In genomic region chr19:7600721-7601120, GRCh38 we compare ENCODE assay signal across 24 cellular contexts. TPM values are rescaled to one million over a fixed set of nuclear protein-coding genes. Genes with fewer than 3 reads are reported as not detected.
DNase-seq lines count a peak whose midpoint lies in the region; ATAC-seq, FAIRE-seq and TF ChIP-seq lines count a peak whose summit lies in the region.
"Had no signal": no experiment of that assay in that cellular context is flagged by ENCODE, and none has a peak within 500 bp of the region (broad histone marks: within the 10 kb centered on the region; RNA-seq: fewer than 3 reads in every experiment).

No MANE protein-coding gene starts in this region.

- no peaks in the 10 kb centered on the region for H3K9me1 ChIP-seq in K562 (ENCODE audit: control insufficient read depth, insufficient read depth, low read length)

- DNase-seq in activated T-cell treated with anti-CD3 and anti-CD28 coated beads, Interleukin-2, amount 50 U/mL, for 72 hours: no peak
- no peak for DNase-seq in activated T-cell treated with anti-CD3 and anti-CD28 coated beads, Interleukin-2, amount 50 U/mL, for 4 hours
- DNase-seq in GM23248 (peak; percentile 13), K562 (ENCODE audit: extremely low read depth in 1 of 4, low spot score in 3 of 4) (no peak), A673 (ENCODE audit: low spot score) (no peak), SKM-1 (lab: John Stamatoyannopoulos, UW; ENCODE audit: unreplicated experiment) (no peak), WTC11 (ENCODE audit: low spot score) (no peak)
- DNase-seq: AML-193; Caco-2; CD4-positive, alpha-beta T cell; DMS153; DMS79; GDM1; GOT3; H7 had no signal

- no peak for ATAC-seq in activated T-cell treated with anti-CD3 and anti-CD28 coated beads, Interleukin-2, amount 50 U/mL, for 72 hours (replicated peaks in 1 of 2)
- ATAC-seq in activated T-cell treated with anti-CD3 and anti-CD28 coated beads, Interleukin-2, amount 50 U/mL, for 4 hours: no peak
- ATAC-seq in K562 (no peak), WTC11 (no peak)
- ATAC-seq: HCT116, HepG2 had no signal

- H3K36me3 ChIP-seq in GM23248 (ENCODE audit: low read depth) (no peaks in the 10 kb centered on the region), HEK293 (ENCODE audit: control insufficient read depth in 2 of 2, insufficient read depth in 1 of 2, low read length in 2 of 2) (peaks cover 0 to 9% of the 10 kb centered on the region in 2 experiments; a peak in 2 of 3 replicates), K562 (ENCODE audit: control insufficient read depth, insufficient read depth, low read length) (no peaks in the 10 kb centered on the region), A673 (ENCODE audit: insufficient read depth, low read length, poor library complexity, severe bottlenecking) (no peaks in the 10 kb centered on the region)

- in situ Hi-C loops in GM23248 (cut with MboI): no loop called here
- in situ Hi-C loops in K562 (cut with MboI): no loop called here

- CTCF ChIA-PET in HEK293 (lab: Yijun Ruan, JAX) (interaction anchor here (1.1 kb wide), 1 partner anchor 40 kb away, joined by 3 read pairs; no protein-coding TSS in a partner anchor), K562 (lab: Yijun Ruan, JAX; ENCODE audit: low intra/inter-chr PET ratio) (no interaction called here), A673 (lab: Charles Lee) (no interaction called here), WTC11 (lab: Charles Lee) (no interaction called here)

- H3K9me3 Mint-ChIP-seq in activated T-cell treated with anti-CD3 and anti-CD28 coated beads, Interleukin-2, amount 50 U/mL, for 72 hours: peaks cover 1 to 7% of the 10 kb centered on the region in 2 donors
- H3K9me3 Mint-ChIP-seq in activated T-cell treated with anti-CD3 and anti-CD28 coated beads, Interleukin-2, amount 50 U/mL, for 4 hours: no peaks in the 10 kb centered on the region
- no peaks in the 10 kb centered on the region for H3K9me3 Mint-ChIP-seq in WTC11
- H3K9me3 Mint-ChIP-seq: CD4-positive, alpha-beta T cell had no signal

- FAIRE-seq in K562 (lab: Jason Lieb, UNC): no peak
- FAIRE-seq: A204.1, D721Med, HepG2 had no signal

- peaks cover 22% of the 10 kb centered on the region for H3K27me3 Mint-ChIP-seq in activated T-cell treated with anti-CD3 and anti-CD28 coated beads, Interleukin-2, amount 50 U/mL, for 72 hours (ENCODE audit: low read depth)
- peaks cover 40% of the 10 kb centered on the region for H3K27me3 Mint-ChIP-seq in activated T-cell treated with anti-CD3 and anti-CD28 coated beads, Interleukin-2, amount 50 U/mL, for 4 hours (ENCODE audit: low read depth)
- H3K27me3 Mint-ChIP-seq in WTC11 (ENCODE audit: low read depth): no peaks in the 10 kb centered on the region

- H3K4me1 Mint-ChIP-seq in activated T-cell treated with anti-CD3 and anti-CD28 coated beads, Interleukin-2, amount 50 U/mL, for 72 hours (ENCODE audit: low read depth): no peaks in the 10 kb centered on the region
- H3K4me1 Mint-ChIP-seq in activated T-cell treated with anti-CD3 and anti-CD28 coated beads, Interleukin-2, amount 50 U/mL, for 4 hours (ENCODE audit: low read depth): peaks cover 2% of the 10 kb centered on the region
- peaks cover 24% of the 10 kb centered on the region for H3K4me1 Mint-ChIP-seq in WTC11

- intact Hi-C loops in K562 (cut with micrococcal nuclease) (no loop called here), A673 (cut with micrococcal nuclease; ENCODE audit: unreplicated experiment) (no loop called here)

- H3K9ac ChIP-seq in GM23248 (no peak overlapping the region), K562 (ENCODE audit: insufficient read depth in 1 of 2, low read depth in 2 of 2, low read length in 2 of 2) (no peak overlapping the region)

- TF ChIP-seq RAD21 in K562 (CRISPR knock-in tag; conservative IDR thresholded peaks at IDR 0.05 in 1 of 2, IDR thresholded peaks at IDR 0.05 in 1 of 2): no peak

- no peak overlapping the region for H3K4me2 ChIP-seq in GM23248 (ENCODE audit: unreplicated experiment)
- no peak overlapping the region for H3K4me2 ChIP-seq in K562 (ENCODE audit: insufficient read depth, low read length)

- H3K79me2 ChIP-seq in GM23248 (ENCODE audit: insufficient read depth) (no peaks in the 10 kb centered on the region), K562 (ENCODE audit: control insufficient read depth, insufficient read depth, low read length) (no peaks in the 10 kb centered on the region)

- no peak overlapping the region for H3K27ac ChIP-seq in GM23248
- H3K27ac ChIP-seq in HEK293 (ENCODE audit: extremely low read depth, low read depth, low read length): no peak overlapping the region
- no peak overlapping the region for H3K27ac ChIP-seq in K562 (ENCODE audit: extremely low read depth, low read depth, low read length)
- no peak overlapping the region for H3K27ac ChIP-seq in A673 (ENCODE audit: low read depth, low read length, poor library complexity, severe bottlenecking)
- H3K27ac ChIP-seq: C4-2B had no signal

- no peak for TF ChIP-seq POLR2A in K562 (conservative IDR thresholded peaks at IDR 0.05)

- no peak overlapping the region for H2AFZ ChIP-seq in GM23248
- H2AFZ ChIP-seq in K562 (ENCODE audit: low read depth, low read length): no peak overlapping the region

- H3K4me1 ChIP-seq in GM23248 (ENCODE audit: insufficient read depth) (no peaks in the 10 kb centered on the region), HEK293 (ENCODE audit: control insufficient read depth, insufficient read depth, low read length) (peaks cover 8% of the 10 kb centered on the region), K562 (replicated peaks in 1 of 2; ENCODE audit: control insufficient read depth in 2 of 2, insufficient read depth in 2 of 2, low read length in 2 of 2) (peaks cover 2 to 24% of the 10 kb centered on the region in 2 experiments; a peak in 3 of 5 replicates), A673 (ENCODE audit: insufficient read depth, low read length, poor library complexity, severe bottlenecking) (no peaks in the 10 kb centered on the region)

- H3K4me3 ChIP-seq in GM23248: no peak overlapping the region
- H3K4me3 ChIP-seq in HEK293 (ENCODE audit: low read depth, low read length): no peak overlapping the region
- no peak overlapping the region for H3K4me3 ChIP-seq in K562
- no peak overlapping the region for H3K4me3 ChIP-seq in A673 (ENCODE audit: low read depth, low read length, poor library complexity, severe bottlenecking)

- no peaks in the 10 kb centered on the region for H3F3A ChIP-seq in GM23248 (ENCODE audit: insufficient read depth)

- POLR2A ChIA-PET in HEK293 (lab: Yijun Ruan, JAX): interaction anchor here (0.6 kb wide), 1 partner anchor 16 kb away, joined by 3 read pairs; no protein-coding TSS in a partner anchor
- POLR2A ChIA-PET in K562 (lab: Yijun Ruan, JAX): interaction anchor here (0.6 kb wide), 1 partner anchor 220 kb away, joined by 3 read pairs; no protein-coding TSS in a partner anchor
- POLR2A ChIA-PET in A673 (lab: Charles Lee; ENCODE audit: low non-redundant PET): no interaction called here
- POLR2A ChIA-PET in WTC11 (lab: Charles Lee): no interaction called here

- H3K9me3 ChIP-seq in GM23248 (ENCODE audit: low read depth) (no peaks in the 10 kb centered on the region), HEK293 (ENCODE audit: control insufficient read depth, insufficient read depth, low read depth, low read length) (no peaks in the 10 kb centered on the region), K562 (replicated peaks; ENCODE audit: control insufficient read depth, insufficient read depth, low read depth, low read length) (0 out of 2 replicates have a peak, but pooled peaks cover 1% of the 10 kb centered on the region), A673 (ENCODE audit: low read depth, low read length, poor library complexity, severe bottlenecking) (no peaks in the 10 kb centered on the region)
- H3K9me3 ChIP-seq: Caco-2 had no signal

- H3K27me3 ChIP-seq in GM23248 (replicated peaks; ENCODE audit: insufficient read depth) (peaks cover 18% of the 10 kb centered on the region), K562 (ENCODE audit: control insufficient read depth in 2 of 2, insufficient read depth in 2 of 2, low read length in 2 of 2) (peaks cover 13 to 22% of the 10 kb centered on the region in 2 experiments; a peak in 3 of 5 replicates), A673 (replicated peaks; ENCODE audit: insufficient read depth, low read depth, low read length, poor library complexity) (peaks cover 26% of the 10 kb centered on the region)

- H3K27ac Mint-ChIP-seq in activated T-cell treated with anti-CD3 and anti-CD28 coated beads, Interleukin-2, amount 50 U/mL, for 72 hours: peak overlapping the region; percentile 59
- H3K27ac Mint-ChIP-seq in WTC11: no peak overlapping the region
- H3K27ac Mint-ChIP-seq: CD4-positive, alpha-beta T cell; IgD-negative memory B cell had no signal

- no peak overlapping the region for H3K4me3 Mint-ChIP-seq in activated T-cell treated with anti-CD3 and anti-CD28 coated beads, Interleukin-2, amount 50 U/mL, for 72 hours
- H3K4me3 Mint-ChIP-seq in activated T-cell treated with anti-CD3 and anti-CD28 coated beads, Interleukin-2, amount 50 U/mL, for 4 hours: no peak overlapping the region
- H3K4me3 Mint-ChIP-seq in WTC11: no peak overlapping the region
- H3K4me3 Mint-ChIP-seq: CD4-positive, alpha-beta T cell; IgD-negative memory B cell had no signal

- no peaks in the 10 kb centered on the region for H4K20me1 ChIP-seq in GM23248 (ENCODE audit: insufficient read depth)
- H4K20me1 ChIP-seq in K562 (replicated peaks; ENCODE audit: control insufficient read depth, insufficient read depth, low read length): 0 out of 2 replicates have a peak, but pooled peaks cover 5% of the 10 kb centered on the region

- TF ChIP-seq CTCF in HEK293 (tag by site-specific recombination; IDR thresholded peaks at IDR 0.05) (no peak), K562 (IDR thresholded peaks at IDR 0.05 in 2 of 3, conservative IDR thresholded peaks at IDR 0.05 in 1 of 3; ENCODE audit: insufficient read depth in 2 of 3, low read depth in 1 of 3, low read length in 3 of 3) (no peak), A673 (conservative IDR thresholded peaks at IDR 0.05; ENCODE audit: low read depth, low read length) (no peak), WTC11 (IDR thresholded peaks at IDR 0.05) (no peak)

- BruUV-seq in K562 (replicated peaks; lab: Mats Ljungman, UMichigan): no TSS peak
- no TSS peak for BruUV-seq in A673 (replicated peaks; lab: Mats Ljungman, UMichigan)

- no peaks in the 10 kb centered on the region for H3K9me2 ChIP-seq in GM23248 (ENCODE audit: insufficient read depth)

- H3K36me3 Mint-ChIP-seq in activated T-cell treated with anti-CD3 and anti-CD28 coated beads, Interleukin-2, amount 50 U/mL, for 72 hours (ENCODE audit: insufficient read depth in 2 of 2): peaks cover 2 to 3% of the 10 kb centered on the region in 2 donors
- H3K36me3 Mint-ChIP-seq in activated T-cell treated with anti-CD3 and anti-CD28 coated beads, Interleukin-2, amount 50 U/mL, for 4 hours (ENCODE audit: insufficient read depth): no peaks in the 10 kb centered on the region
- H3K36me3 Mint-ChIP-seq in WTC11: peaks cover 3% of the 10 kb centered on the region; the same call in 1 of the 2 replicates

- TF ChIP-seq EP300 in K562 (IDR thresholded peaks at IDR 0.05; ENCODE audit: low read length): no peak

RNA-seq across cellular contexts. Expression of gene CAMSAP3, which starts 5.1 kb away (rescaled TPM):
- total RNA-seq in activated T-cell treated with anti-CD3 and anti-CD28 coated beads, Interleukin-2, amount 50 U/mL, for 72 hours: 1 to 10 TPM; 1.7 to 2.0 TPM
- under 1 TPM; 0.34 to 0.38 (median 0.38) TPM for total RNA-seq in activated T-cell treated with anti-CD3 and anti-CD28 coated beads, Interleukin-2, amount 50 U/mL, for 4 hours
- not detected in 2 replicates for total RNA-seq in GM23248 (2014; rRNA removed; shearing (Covaris generic))
- polyA plus RNA-seq in GM23248 (2016; fragmentation: Nextera tagmentation; extraction: Ambion mirVana) (not detected in 2 replicates), K562 (2011; rRNA removed) (0.25 and 0.64 TPM in 2 replicates), K562 (2014; fragmentation: Illumina TruSeq; extraction: Trizol) (0.30 TPM in 2 replicates), K562 (2014; fragmentation: Nextera tagmentation; extraction: Ambion mirVana) (under 1 TPM in 1 of 2 experiments, not detected in 1; 0.01 TPM), K562 (2014; rRNA removed) (0.17 and 0.18 TPM in 2 replicates)
- 0.56 and 3.9 TPM in 2 replicates for total RNA-seq in K562 (2011; cell fraction: chromatin; rRNA removed; ENCODE audit: low replicate concordance)
- 0.92 and 3.5 TPM in 2 replicates for total RNA-seq in K562 (2011; cell fraction: nucleolus; rRNA removed)
- total RNA-seq in K562 (2011; cell fraction: nucleoplasm; rRNA removed): 0.99 and 1.2 TPM in 2 replicates
- total RNA-seq in K562 (2014; rRNA removed) (0.18 and 0.24 TPM in 2 replicates), K562 (2014; rRNA removed; fragmentation: Illumina TruSeq; extraction: Trizol) (0.25 TPM in 1 of 2 replicates, not detected in the other), K562 (2015; rRNA removed; fragmentation: Illumina TruSeq; extraction: Trizol) (0.07 and 0.23 TPM in 2 replicates), K562 (2021) (0.67 and 0.89 TPM in 2 replicates), A673 (2021) (1.2 and 3.4 TPM in 2 replicates), WTC11 (2021) (27.8 to 34.6 TPM (median 32.1 TPM) in 3 replicates)
- polyA plus RNA-seq in K562 (2011; cell fraction: cytosol; rRNA removed): 0.40 and 0.49 TPM in 2 replicates
- polyA plus RNA-seq in K562 (2011; cell fraction: nucleus; rRNA removed): 2.3 and 2.5 TPM in 2 replicates
- polyA plus RNA-seq in K562 (2012): 0.65 and 2.6 TPM in 2 replicates
- polyA minus RNA-seq in K562 (2011; rRNA and poly(A)+ RNA removed): 0.06 and 0.07 TPM in 2 replicates
- polyA minus RNA-seq in K562 (2011; cell fraction: cytosol; rRNA and poly(A)+ RNA removed): 0.38 and 1.0 TPM in 2 replicates
- polyA minus RNA-seq in K562 (2011; cell fraction: nucleus; rRNA and poly(A)+ RNA removed): 0.54 and 1.8 TPM in 2 replicates
- polyA plus RNA-seq: BJ had no signal

RNA-seq across cellular contexts. Expression of gene XAB2, which starts 28.6 kb away (rescaled TPM):
- 10 to 100 TPM; 53.3 to 59.3 TPM for total RNA-seq in activated T-cell treated with anti-CD3 and anti-CD28 coated beads, Interleukin-2, amount 50 U/mL, for 72 hours
- total RNA-seq in activated T-cell treated with anti-CD3 and anti-CD28 coated beads, Interleukin-2, amount 50 U/mL, for 4 hours: 10 to 100 TPM; 64.6 to 76.1 (median 67.2) TPM
- 30.7 and 33.0 TPM in 2 replicates for total RNA-seq in GM23248 (2014; rRNA removed; shearing (Covaris generic))
- polyA plus RNA-seq in GM23248 (2016; fragmentation: Nextera tagmentation; extraction: Ambion mirVana) (12.2 and 12.5 TPM in 2 replicates), K562 (2011; rRNA removed) (19.1 and 36.3 TPM in 2 replicates), K562 (2014; fragmentation: Illumina TruSeq; extraction: Trizol) (20.0 and 33.9 TPM in 2 replicates), K562 (2014; fragmentation: Nextera tagmentation; extraction: Ambion mirVana) (under 1 TPM; 0.21 to 0.71 TPM), K562 (2014; rRNA removed) (36.7 and 38.4 TPM in 2 replicates)
- 26.2 and 87.7 TPM in 2 replicates for total RNA-seq in K562 (2011; cell fraction: chromatin; rRNA removed; ENCODE audit: low replicate concordance)
- total RNA-seq in K562 (2011; cell fraction: nucleolus; rRNA removed): 82.9 and 84.2 TPM in 2 replicates
- total RNA-seq in K562 (2011; cell fraction: nucleoplasm; rRNA removed): 36.0 and 40.3 TPM in 2 replicates
- total RNA-seq in K562 (2014; rRNA removed) (43.7 and 54.6 TPM in 2 replicates), K562 (2014; rRNA removed; fragmentation: Illumina TruSeq; extraction: Trizol) (5.6 and 7.6 TPM in 2 replicates), K562 (2015; rRNA removed; fragmentation: Illumina TruSeq; extraction: Trizol) (22.0 and 24.3 TPM in 2 replicates), K562 (2021) (58.3 and 58.7 TPM in 2 replicates), A673 (2021) (46.8 and 50.4 TPM in 2 replicates), WTC11 (2021) (65.7 to 71.9 TPM (median 67.4 TPM) in 3 replicates)
- 34.9 and 73.2 TPM in 2 replicates for polyA plus RNA-seq in K562 (2011; cell fraction: cytosol; rRNA removed)
- 90.6 and 116 TPM in 2 replicates for polyA plus RNA-seq in K562 (2011; cell fraction: nucleus; rRNA removed)
- polyA plus RNA-seq in K562 (2012): 39.7 and 58.7 TPM in 2 replicates
- 19.3 and 29.5 TPM in 2 replicates for polyA minus RNA-seq in K562 (2011; rRNA and poly(A)+ RNA removed)
- polyA minus RNA-seq in K562 (2011; cell fraction: cytosol; rRNA and poly(A)+ RNA removed): 50.8 and 65.5 TPM in 2 replicates
- 26.3 and 36.9 TPM in 2 replicates for polyA minus RNA-seq in K562 (2011; cell fraction: nucleus; rRNA and poly(A)+ RNA removed)

RNA-seq across cellular contexts. Expression of gene PET100, which starts 28.9 kb away (rescaled TPM):
- total RNA-seq in activated T-cell treated with anti-CD3 and anti-CD28 coated beads, Interleukin-2, amount 50 U/mL, for 72 hours: 10 to 100 TPM; 65.5 to 74.0 TPM
- total RNA-seq in activated T-cell treated with anti-CD3 and anti-CD28 coated beads, Interleukin-2, amount 50 U/mL, for 4 hours: 100 to 1,000 TPM; 107 to 132 (median 128) TPM
- 7.6 and 13.5 TPM in 2 replicates for total RNA-seq in GM23248 (2014; rRNA removed; shearing (Covaris generic))
- polyA plus RNA-seq in GM23248 (2016; fragmentation: Nextera tagmentation; extraction: Ambion mirVana) (189 and 199 TPM in 2 replicates), K562 (2011; rRNA removed) (51.1 and 72.3 TPM in 2 replicates), K562 (2014; fragmentation: Illumina TruSeq; extraction: Trizol) (77.2 and 79.8 TPM in 2 replicates), K562 (2014; fragmentation: Nextera tagmentation; extraction: Ambion mirVana) (100 to 1,000 TPM; 322 to 351 TPM), K562 (2014; rRNA removed) (98.3 and 111 TPM in 2 replicates)
- total RNA-seq in K562 (2011; cell fraction: chromatin; rRNA removed; ENCODE audit: low replicate concordance): 38.1 and 46.0 TPM in 2 replicates
- 31.5 and 34.5 TPM in 2 replicates for total RNA-seq in K562 (2011; cell fraction: nucleolus; rRNA removed)
- total RNA-seq in K562 (2011; cell fraction: nucleoplasm; rRNA removed): 43.6 and 52.8 TPM in 2 replicates
- total RNA-seq in K562 (2014; rRNA removed) (59.9 and 62.3 TPM in 2 replicates), K562 (2014; rRNA removed; fragmentation: Illumina TruSeq; extraction: Trizol) (116 and 120 TPM in 2 replicates), K562 (2015; rRNA removed; fragmentation: Illumina TruSeq; extraction: Trizol) (82.1 and 93.7 TPM in 2 replicates), K562 (2021) (147 and 160 TPM in 2 replicates), A673 (2021) (129 and 130 TPM in 2 replicates), WTC11 (2021) (111 to 126 TPM (median 122 TPM) in 3 replicates)
- polyA plus RNA-seq in K562 (2011; cell fraction: cytosol; rRNA removed): 21.3 and 27.3 TPM in 2 replicates
- 33.8 and 34.8 TPM in 2 replicates for polyA plus RNA-seq in K562 (2011; cell fraction: nucleus; rRNA removed)
- 68.4 and 184 TPM in 2 replicates for polyA plus RNA-seq in K562 (2012)
- polyA minus RNA-seq in K562 (2011; rRNA and poly(A)+ RNA removed): 14.1 and 14.8 TPM in 2 replicates
- 8.8 and 9.0 TPM in 2 replicates for polyA minus RNA-seq in K562 (2011; cell fraction: cytosol; rRNA and poly(A)+ RNA removed)
- 4.7 and 15.7 TPM in 2 replicates for polyA minus RNA-seq in K562 (2011; cell fraction: nucleus; rRNA and poly(A)+ RNA removed)

RNA-seq across cellular contexts. Expression of gene PCP2, which starts 32.8 kb away (rescaled TPM):
- 1 to 10 TPM; 1.9 to 2.2 TPM for total RNA-seq in activated T-cell treated with anti-CD3 and anti-CD28 coated beads, Interleukin-2, amount 50 U/mL, for 72 hours
- under 1 TPM in 1 of 3 donors, not detected in 2; 0.37 TPM for total RNA-seq in activated T-cell treated with anti-CD3 and anti-CD28 coated beads, Interleukin-2, amount 50 U/mL, for 4 hours
- not detected in 2 replicates for total RNA-seq in GM23248 (2014; rRNA removed; shearing (Covaris generic))
- polyA plus RNA-seq in GM23248 (2016; fragmentation: Nextera tagmentation; extraction: Ambion mirVana): not detected in 2 replicates
- total RNA-seq in K562 (2011; cell fraction: chromatin; rRNA removed; ENCODE audit: low replicate concordance): 1.8 TPM in 1 of 2 replicates, not detected in the other
- total RNA-seq in K562 (2011; cell fraction: nucleolus; rRNA removed): 0.53 and 1.2 TPM in 2 replicates
- total RNA-seq in K562 (2011; cell fraction: nucleoplasm; rRNA removed): 0.59 and 1.8 TPM in 2 replicates
- 0.73 and 1.5 TPM in 2 replicates for total RNA-seq in K562 (2014; rRNA removed)
- total RNA-seq in K562 (2014; rRNA removed; fragmentation: Illumina TruSeq; extraction: Trizol): 0.25 TPM in 1 of 2 replicates, not detected in the other
- total RNA-seq in K562 (2015; rRNA removed; fragmentation: Illumina TruSeq; extraction: Trizol): 0.23 TPM in 1 of 2 replicates, not detected in the other
- 0.96 and 1.3 TPM in 2 replicates for total RNA-seq in K562 (2021)
- 0.17 and 0.47 TPM in 2 replicates for polyA plus RNA-seq in K562 (2011; rRNA removed)
- polyA plus RNA-seq in K562 (2011; cell fraction: cytosol; rRNA removed): 0.49 and 0.79 TPM in 2 replicates
- polyA plus RNA-seq in K562 (2011; cell fraction: nucleus; rRNA removed): 2.3 and 6.4 TPM in 2 replicates
- 1.7 and 3.8 TPM in 2 replicates for polyA plus RNA-seq in K562 (2012)
- polyA plus RNA-seq in K562 (2014; fragmentation: Illumina TruSeq; extraction: Trizol): 0.90 TPM in 1 of 2 replicates, not detected in the other
- under 1 TPM in 1 of 2 experiments, not detected in 1; 0.22 TPM for polyA plus RNA-seq in K562 (2014; fragmentation: Nextera tagmentation; extraction: Ambion mirVana)
- 1.3 and 1.6 TPM in 2 replicates for polyA plus RNA-seq in K562 (2014; rRNA removed)
- polyA minus RNA-seq in K562 (2011; rRNA and poly(A)+ RNA removed): not detected in 2 replicates
- polyA minus RNA-seq in K562 (2011; cell fraction: cytosol; rRNA and poly(A)+ RNA removed): not detected in 2 replicates
- polyA minus RNA-seq in K562 (2011; cell fraction: nucleus; rRNA and poly(A)+ RNA removed): not detected in 2 replicates
- not detected in 2 replicates for total RNA-seq in A673 (2021)
- total RNA-seq in WTC11 (2021): 0.48 to 1.1 TPM (median 0.85 TPM) in 3 replicates
- total RNA-seq: Daoy, H7, HepG2 had no signal
- polyA plus RNA-seq: BJ, IgD-negative memory B cell had no signal

RNA-seq across cellular contexts. Expression of gene STXBP2, which starts 36.2 kb away (rescaled TPM):
- 100 to 1,000 TPM; 132 TPM for total RNA-seq in activated T-cell treated with anti-CD3 and anti-CD28 coated beads, Interleukin-2, amount 50 U/mL, for 72 hours
- 100 to 1,000 TPM; 113 to 119 (median 114) TPM for total RNA-seq in activated T-cell treated with anti-CD3 and anti-CD28 coated beads, Interleukin-2, amount 50 U/mL, for 4 hours
- total RNA-seq in GM23248 (2014; rRNA removed; shearing (Covaris generic)): 1.8 TPM in 1 of 2 replicates, not detected in the other
- polyA plus RNA-seq in GM23248 (2016; fragmentation: Nextera tagmentation; extraction: Ambion mirVana) (1.4 and 2.0 TPM in 2 replicates), K562 (2011; rRNA removed) (141 and 157 TPM in 2 replicates), K562 (2014; fragmentation: Illumina TruSeq; extraction: Trizol) (71.3 and 102 TPM in 2 replicates), K562 (2014; fragmentation: Nextera tagmentation; extraction: Ambion mirVana) (1 to 10 TPM; 2.5 to 9.1 TPM), K562 (2014; rRNA removed) (142 and 145 TPM in 2 replicates)
- 1,097 and 1,923 TPM in 2 replicates for total RNA-seq in K562 (2011; cell fraction: chromatin; rRNA removed; ENCODE audit: low replicate concordance)
- total RNA-seq in K562 (2011; cell fraction: nucleolus; rRNA removed): 928 and 1,024 TPM in 2 replicates
- total RNA-seq in K562 (2011; cell fraction: nucleoplasm; rRNA removed): 1,126 and 1,380 TPM in 2 replicates
- total RNA-seq in K562 (2014; rRNA removed) (79.9 and 96.0 TPM in 2 replicates), K562 (2014; rRNA removed; fragmentation: Illumina TruSeq; extraction: Trizol) (29.8 and 31.6 TPM in 2 replicates), K562 (2015; rRNA removed; fragmentation: Illumina TruSeq; extraction: Trizol) (37.6 and 38.4 TPM in 2 replicates), K562 (2021) (136 and 163 TPM in 2 replicates), A673 (2021) (49.8 and 60.0 TPM in 2 replicates), WTC11 (2021) (68.9 to 79.3 TPM (median 73.0 TPM) in 3 replicates)
- polyA plus RNA-seq in K562 (2011; cell fraction: cytosol; rRNA removed): 143 and 228 TPM in 2 replicates
- 689 and 874 TPM in 2 replicates for polyA plus RNA-seq in K562 (2011; cell fraction: nucleus; rRNA removed)
- polyA plus RNA-seq in K562 (2012): 178 and 291 TPM in 2 replicates
- 674 and 952 TPM in 2 replicates for polyA minus RNA-seq in K562 (2011; rRNA and poly(A)+ RNA removed)
- 134 and 138 TPM in 2 replicates for polyA minus RNA-seq in K562 (2011; cell fraction: cytosol; rRNA and poly(A)+ RNA removed)
- 244 and 299 TPM in 2 replicates for polyA minus RNA-seq in K562 (2011; cell fraction: nucleus; rRNA and poly(A)+ RNA removed)

Comparison
In these comparisons a context has a peak if more than half of its experiments do, and no peak if none do; other contexts are left out.
1. POLR2A ChIA-PET loops: an anchor here in HEK293 (0.6 kb wide) and K562 (0.6 kb wide); none called in A673 and WTC11.